Comparison of ENCODE assay signal across 1 cellular context in the genomic region with DNA sequence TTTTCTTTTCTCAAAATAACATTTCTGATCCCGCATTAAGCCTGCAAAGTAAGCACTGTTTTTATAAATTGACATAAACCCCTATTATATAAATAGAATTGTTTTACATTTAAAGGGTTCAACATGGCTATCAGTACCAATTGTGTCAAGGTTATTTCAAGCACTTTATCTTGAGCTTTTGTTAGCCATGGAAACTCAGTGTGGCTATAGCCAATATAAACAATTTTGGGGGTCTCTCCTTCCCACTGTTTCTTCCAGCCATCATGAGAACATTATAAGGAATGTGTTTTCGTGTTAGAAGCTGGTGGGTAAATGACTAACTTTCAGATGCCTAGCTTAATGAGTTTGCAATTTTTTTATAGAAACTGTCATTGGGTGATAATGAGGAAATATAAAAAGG.
TF ChIP-seq lines count a peak whose summit lies in the region.

No MANE protein-coding gene starts in this region.

TF ChIP-seq in endothelial cell of umbilical vein, 7 proteins besides CTCF, POLR2A, EP300 and RAD21 (continued from another document):
- TF ChIP-seq, protein P1, sequence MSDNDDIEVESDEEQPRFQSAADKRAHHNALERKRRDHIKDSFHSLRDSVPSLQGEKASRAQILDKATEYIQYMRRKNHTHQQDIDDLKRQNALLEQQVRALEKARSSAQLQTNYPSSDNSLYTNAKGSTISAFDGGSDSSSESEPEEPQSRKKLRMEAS (IDR thresholded peaks at IDR 0.05; ENCODE audit: insufficient read depth, insufficient read length): no peak
- TF ChIP-seq EZH2 (IDR thresholded peaks at IDR 0.05; ENCODE audit: borderline replicate concordance, low read depth, low read length, severe bottlenecking) (no peak), GATA2 (IDR thresholded peaks at IDR 0.05; ENCODE audit: insufficient read depth, insufficient read length, low read depth, low read length) (no peak), FOS (IDR thresholded peaks at IDR 0.05; ENCODE audit: borderline replicate concordance, insufficient read depth, low read length) (no peak)
TF ChIP-seq in endothelial cell of umbilical vein: peak in this region for 0.
